In genomic region chr7:131829911-131830310, GRCh38 we compare ENCODE assay signal across 13 cellular contexts.
DNase-seq lines count a peak whose midpoint lies in the region; FAIRE-seq and TF ChIP-seq lines count a peak whose summit lies in the region.
"Had no signal": no experiment of that assay in that cellular context is flagged by ENCODE, and none has a peak within 500 bp of the region (broad histone marks: within the 10 kb centered on the region; RNA-seq: fewer than 3 reads in every experiment).

No MANE protein-coding gene starts in this region.

- H3K79me2 ChIP-seq in H1 (ENCODE audit: control insufficient read depth in 1 of 2, insufficient read depth in 2 of 2, low read length in 2 of 2) (no peaks in the 10 kb centered on the region), mesendoderm (ENCODE audit: control insufficient read depth, insufficient read depth, low read length) (no peaks in the 10 kb centered on the region)

- TF ChIP-seq CTCF in H1 (IDR thresholded peaks at IDR 0.05; ENCODE audit: control extremely low read depth in 1 of 3, insufficient read depth in 1 of 3, low read depth in 1 of 3, low read length in 3 of 3), result peak; percentile 13 to 37 (median 30); a peak in 3 of 4 replicates
- TF ChIP-seq CTCF in GM10266 (IDR thresholded peaks at IDR 0.05; ENCODE audit: control insufficient read depth, insufficient read depth, low read depth, missing control alignments), result no peak

- H3K23me2 ChIP-seq in H1 (ENCODE audit: low read depth, low read length), result no peaks in the 10 kb centered on the region

- peak overlapping the region; percentile 54 for H2AFZ ChIP-seq in H1 (ENCODE audit: low read length)

- H2BK12ac ChIP-seq in H1 (ENCODE audit: low read depth, low read length), result no peak overlapping the region

- WGBS in H1 (ENCODE audit: extremely low coverage in 1 of 2, insufficient coverage in 1 of 2, insufficient read length in 1 of 2, insufficient replicate concordance in 2 of 2, low coverage in 1 of 2, low lambda C conversion rate in 2 of 2, missing lambda C conversion rate in 1 of 2), 2 experiments, result 8% methylated on average over 12 of the region's 12 CpGs; no CpG with 5 or more reads in 1 of the 2 experiments
- no CpG with 5 or more reads among the region's 12 CpGs for WGBS in mesendoderm (ENCODE audit: extremely low coverage, insufficient coverage, low lambda C conversion rate)

- H4K20me1 ChIP-seq in H1 (replicated peaks in 1 of 2; ENCODE audit: control insufficient read depth in 1 of 2, insufficient read depth in 2 of 2, low read length in 2 of 2), result no peaks in the 10 kb centered on the region
- H4K20me1 ChIP-seq: BLaER1 treated with 17β-estradiol and CSF1 and Interleukin-3, amounts not matched to agents 10 nM and 100 nM had no signal

- H3K4me1 ChIP-seq in H1 (replicated peaks in 1 of 4; ENCODE audit: control insufficient read depth in 3 of 4, insufficient read depth in 4 of 4, low read length in 3 of 4) (peaks cover 4 to 10% (median 6%) of the 10 kb centered on the region in 4 experiments), mesendoderm (ENCODE audit: control insufficient read depth, low read depth, low read length) (peaks cover 19% of the 10 kb centered on the region)
- H3K4me1 ChIP-seq: BLaER1 treated with 17β-estradiol and CSF1 and Interleukin-3, amounts not matched to agents 10 nM and 100 nM had no signal

- POLR2A ChIA-PET in H1 (lab: Charles Lee; ENCODE audit: partially characterized antibody), result interaction anchor here (0.7 to 1.1 kb wide), 2 partner anchors 10 to 244 kb away, joined by 3 to 4 read pairs; no protein-coding TSS in a partner anchor

- H3K79me1 ChIP-seq in H1 (ENCODE audit: low read depth, low read length) (no peaks in the 10 kb centered on the region), mesendoderm (ENCODE audit: low read length) (no peaks in the 10 kb centered on the region)

- H3K27me3 ChIP-seq in H1 (replicated peaks in 1 of 4; ENCODE audit: control insufficient read depth in 3 of 4, extremely low read depth in 1 of 4, insufficient read depth in 3 of 4, low read length in 3 of 4) (no peaks in the 10 kb centered on the region), mesendoderm (ENCODE audit: insufficient read depth, low read length, poor library complexity) (no peaks in the 10 kb centered on the region)
- H3K27me3 ChIP-seq: BLaER1 treated with 17β-estradiol and CSF1 and Interleukin-3, amounts not matched to agents 10 nM and 100 nM had no signal

- no peak overlapping the region for H4K91ac ChIP-seq in H1 (replicated peaks; ENCODE audit: insufficient read length, low read length)

- H3K23ac ChIP-seq in H1 (ENCODE audit: insufficient read length), result no peak overlapping the region
- peak overlapping the region; percentile 6 for H3K23ac ChIP-seq in mesendoderm (ENCODE audit: low read length)

- H4K5ac ChIP-seq in H1 (ENCODE audit: insufficient read length, low read depth, low read length), result no peak overlapping the region
- H4K5ac ChIP-seq in mesendoderm (ENCODE audit: low read length), result no peak overlapping the region

- H3K9me3 ChIP-seq in H1 (ENCODE audit: insufficient read depth in 2 of 2, low read depth in 1 of 2, low read length in 1 of 2), result no peaks in the 10 kb centered on the region

- no peaks in the 10 kb centered on the region for H3K36me3 ChIP-seq in H1 (ENCODE audit: control insufficient read depth in 2 of 4, insufficient read depth in 4 of 4, low read length in 3 of 4)
- H3K36me3 ChIP-seq in mesendoderm (ENCODE audit: control insufficient read depth, insufficient read depth, low read length), result no peaks in the 10 kb centered on the region
- H3K36me3 ChIP-seq: BLaER1 treated with 17β-estradiol and CSF1 and Interleukin-3, amounts not matched to agents 10 nM and 100 nM had no signal

- H3K9ac ChIP-seq in H1 (replicated peaks in 1 of 4; ENCODE audit: extremely low read depth in 1 of 4, low read depth in 3 of 4, low read length in 3 of 4), result no peak overlapping the region
- H3K9ac ChIP-seq in mesendoderm (ENCODE audit: low read length), result peak overlapping the region; percentile 49
- H3K9ac ChIP-seq: BLaER1 treated with 17β-estradiol and CSF1 and Interleukin-3, amounts not matched to agents 10 nM and 100 nM had no signal

- no peak overlapping the region for H4K8ac ChIP-seq in H1 (ENCODE audit: extremely low read depth, insufficient read depth, low read length)
- no peak overlapping the region for H4K8ac ChIP-seq in mesendoderm (ENCODE audit: low read depth, low read length)

- CTCF ChIA-PET in H1 (lab: Charles Lee; ENCODE audit: partially characterized antibody), result interaction anchor here (0.6 to 3.3 kb wide), 14 partner anchors 21 to 1417 kb away, joined by 3 to 11 read pairs (median 4); no protein-coding TSS in a partner anchor

- H3K18ac ChIP-seq in H1 (ENCODE audit: extremely low read depth, low read length) (no peak overlapping the region; the same call in 1 of the 2 replicates), mesendoderm (ENCODE audit: low read length) (peak overlapping the region; percentile 76)

- H3K56ac ChIP-seq in H1 (replicated peaks; ENCODE audit: insufficient read length, low read depth, low read length) (no peak overlapping the region), mesendoderm (ENCODE audit: low read length) (peak overlapping the region; percentile 81)

- no peak overlapping the region; the same call in 1 of the 2 replicates for H2AK5ac ChIP-seq in H1 (ENCODE audit: low read depth, low read length)
- H2AK5ac ChIP-seq in mesendoderm (ENCODE audit: low read length), result no peak overlapping the region

- no peak overlapping the region for H3K14ac ChIP-seq in H1 (ENCODE audit: insufficient read length)

- H3K4ac ChIP-seq in H1 (replicated peaks; ENCODE audit: insufficient read length, low read depth, low read length), result no peak overlapping the region
- H3K4ac ChIP-seq in mesendoderm (ENCODE audit: low read depth, low read length), result peak overlapping the region; percentile 49

- H3K27ac ChIP-seq in H1 (ENCODE audit: low read depth, low read length) (no peak overlapping the region), mesendoderm (ENCODE audit: low read depth, low read length) (peak overlapping the region; percentile 81)
- H3K27ac ChIP-seq: BLaER1 treated with 17β-estradiol and CSF1 and Interleukin-3, amounts not matched to agents 10 nM and 100 nM had no signal

- 0 out of 2 replicates have a peak overlapping the region, but pooled peaks have one; percentile 6 for H2BK20ac ChIP-seq in H1 (ENCODE audit: low read length)

- H2BK120ac ChIP-seq in H1 (replicated peaks; ENCODE audit: low read depth, low read length) (no peak overlapping the region), mesendoderm (ENCODE audit: low read depth, low read length) (peak overlapping the region; percentile 61)

- no peak for TF ChIP-seq EP300 in H1 (IDR thresholded peaks at IDR 0.05; ENCODE audit: borderline replicate concordance in 1 of 2, low read depth in 2 of 2, low read length in 2 of 2)

- peak; percentile 31 to 60; a peak in 3 of 4 replicates for TF ChIP-seq RAD21 in H1 (IDR thresholded peaks at IDR 0.05 in 1 of 2, conservative IDR thresholded peaks at IDR 0.05 in 1 of 2; ENCODE audit: low read depth in 2 of 2, low read length in 2 of 2)

- peak; percentile 69 for DNase-seq in DMS53 (lab: John Stamatoyannopoulos, UW)
- DNase-seq in NCI-H1092 (lab: John Stamatoyannopoulos, UW), result peak; percentile 42
- DNase-seq in H1 (ENCODE audit: low read depth in 1 of 2, low spot score in 2 of 2), result peak; percentile 38 to 80
- peak; percentile 96 for DNase-seq in mesendoderm
- no peak for DNase-seq in GM10266 (ENCODE audit: extremely low spot score)
- no peak for DNase-seq in DMS 273 (lab: John Stamatoyannopoulos, UW; ENCODE audit: unreplicated experiment)
- no peak for DNase-seq in T-helper 1 cell
- DNase-seq in 8988T, result no peak
- DNase-seq: activated CD8-positive, alpha-beta memory T cell treated with anti-CD3 and anti-CD28 coated beads, Interleukin-2, amount 50 U/mL, for 48 hours; NCI-H1436; SHP77 treated with DMSO at 0.1 percent for 48 hours had no signal

- no peak overlapping the region for H2BK15ac ChIP-seq in H1 (ENCODE audit: low read length)
- no peak overlapping the region for H2BK15ac ChIP-seq in mesendoderm (replicated peaks; ENCODE audit: low read depth)

- TF ChIP-seq POLR2A in H1 (IDR thresholded peaks at IDR 0.05; ENCODE audit: control extremely low read depth in 1 of 2, low read depth in 2 of 2, low read length in 2 of 2), result no peak

- no peak for FAIRE-seq in H1 (lab: Jason Lieb, UNC)
- FAIRE-seq: keratinocyte had no signal

- H2BK5ac ChIP-seq in H1 (ENCODE audit: low read depth, low read length) (no peak overlapping the region), mesendoderm (ENCODE audit: low read length) (peak overlapping the region; percentile 88)

- H3K4me3 ChIP-seq in H1 (ENCODE audit: extremely low read depth in 1 of 4, insufficient read depth in 2 of 4, low read depth in 3 of 4, low read length in 4 of 4) (peak overlapping the region in 1 of 4 experiments; percentile 33; a peak in 1 of 8 replicates), mesendoderm (ENCODE audit: low read length) (no peak overlapping the region)
- H3K4me3 ChIP-seq: BLaER1 treated with 17β-estradiol and CSF1 and Interleukin-3, amounts not matched to agents 10 nM and 100 nM had no signal

- H3K4me2 ChIP-seq in H1 (ENCODE audit: insufficient read depth in 1 of 2, low read depth in 2 of 2, low read length in 2 of 2) (peak overlapping the region; percentile 34 to 38; a peak in 3 of 4 replicates), mesendoderm (ENCODE audit: low read length) (peak overlapping the region; percentile 9)
- H3K4me2 ChIP-seq: BLaER1 treated with 17β-estradiol and CSF1 and Interleukin-3, amounts not matched to agents 10 nM and 100 nM had no signal

TF ChIP-seq in H1, 55 proteins besides CTCF, POLR2A, EP300 and RAD21 (continues in another document):
- TF ChIP-seq JUND (IDR thresholded peaks at IDR 0.05; ENCODE audit: low read length) (no peak), BACH1 (IDR thresholded peaks at IDR 0.05; ENCODE audit: low read length) (no peak), E2F6 (IDR thresholded peaks at IDR 0.05) (peak; percentile 42; the same call in 1 of the 2 replicates), SAP30 (IDR thresholded peaks at IDR 0.05; ENCODE audit: insufficient read depth, insufficient replicate concordance, low read length) (peak; percentile 89), SP1 (IDR thresholded peaks at IDR 0.05; ENCODE audit: low read depth, low read length) (no peak), MAX (IDR thresholded peaks at IDR 0.05) (peak; percentile 76)

Comparison
In these comparisons a context has a peak if more than half of its experiments do, and no peak if none do; other contexts are left out.
1. DNase-seq: peak in DMS53 (single experiment), NCI-H1092 (single experiment), H1 (2 of 2) and mesendoderm (single experiment); none in GM10266 (single experiment), DMS 273 (single experiment), T-helper 1 cell (0 of 5) and 8988T (single experiment).